In genomic region chr3:97772926-97773325, GRCh38 we compare ENCODE assay signal across 23 cellular contexts.
"Had no signal": no experiment of that assay in that cellular context is flagged by ENCODE, and none has a peak within 500 bp of the region (broad histone marks: within the 10 kb centered on the region; RNA-seq: fewer than 3 reads in every experiment).

No MANE protein-coding gene starts in this region.

- H3K27ac Mint-ChIP-seq: dendritic cell treated with granulocyte-macrophage colony-stimulating factor and Interleukin-4, amounts not matched to agents 40 ng/mL and 50 ng/mL, for 4 days; immature natural killer cell; mesothelial cell of epicardium had no signal

- H3K4me3 ChIP-seq: colonic mucosa, dorsolateral prefrontal cortex, esophagus squamous epithelium, gastroesophageal sphincter, heart left ventricle, hepatocyte, left lung, lower lobe of right lung, mucosa of descending colon had no signal

- H3K27ac ChIP-seq: colonic mucosa, dorsolateral prefrontal cortex, epithelial cell of prostate, esophagus squamous epithelium, foreskin keratinocyte, gastroesophageal sphincter, heart left ventricle, hepatocyte, left lung, lower lobe of right lung had no signal

- H2AFZ ChIP-seq: hepatocyte had no signal

- H3K4me1 Mint-ChIP-seq: mesothelial cell of epicardium had no signal

- H3K36me3 ChIP-seq: colonic mucosa had no signal

- H3K4me2 ChIP-seq: hepatocyte had no signal

- H3K4me3 Mint-ChIP-seq: dendritic cell treated with granulocyte-macrophage colony-stimulating factor and Interleukin-4, amounts not matched to agents 40 ng/mL and 50 ng/mL, for 4 days; immature natural killer cell; mesothelial cell of epicardium had no signal

- H3K4me1 ChIP-seq: colonic mucosa, esophagus squamous epithelium, foreskin keratinocyte, gastroesophageal sphincter, lower lobe of right lung had no signal

- DNase-seq: cerebellar nuclear complex; colonic mucosa; cortex of kidney; dorsolateral prefrontal cortex; effector CD4-positive, alpha-beta T cell; effector memory CD4-positive, alpha-beta T cell; erythroblast; esophagus squamous epithelium; foreskin keratinocyte; heart left ventricle; hypothalamus; immature natural killer cell; left cardiac atrium; left lung; left ventricle myocardium superior; lower lobe of right lung; mesenchymal stem cell; mucosa of descending colon had no signal

- H3K9me3 ChIP-seq: colonic mucosa, esophagus squamous epithelium, gastroesophageal sphincter, left lung, mucosa of descending colon had no signal

- H3K9me3 Mint-ChIP-seq: dendritic cell treated with granulocyte-macrophage colony-stimulating factor and Interleukin-4, amounts not matched to agents 40 ng/mL and 50 ng/mL, for 4 days; immature natural killer cell had no signal

- H3K27me3 Mint-ChIP-seq: dendritic cell treated with granulocyte-macrophage colony-stimulating factor and Interleukin-4, amounts not matched to agents 40 ng/mL and 50 ng/mL, for 4 days had no signal

- H3K27me3 ChIP-seq: colonic mucosa, dorsolateral prefrontal cortex, esophagus squamous epithelium, foreskin keratinocyte, gastroesophageal sphincter, heart left ventricle, hepatocyte, left lung had no signal
